In genomic region chr2:200147371-200147770, GRCh38 we compare ENCODE assay signal across 8 cellular contexts.
"Had no signal": no experiment of that assay in that cellular context is flagged by ENCODE, and none has a peak within 500 bp of the region (broad histone marks: within the 10 kb centered on the region; RNA-seq: fewer than 3 reads in every experiment).

No MANE protein-coding gene starts in this region.

- DNase-seq: GOT3, H7, HFFc6 had no signal

- H3K4me3 Mint-ChIP-seq: HFFc6, IgD-negative memory B cell had no signal

- H3K27ac Mint-ChIP-seq: HFFc6, IgD-negative memory B cell had no signal

- H3K36me3 ChIP-seq: HAP-1 had no signal

- ATAC-seq: HCT116, HepG2 had no signal

- H3K27ac ChIP-seq: HL-60 had no signal

- H3K36me3 Mint-ChIP-seq: IgD-negative memory B cell had no signal

- H3K4me3 ChIP-seq: HAP-1 had no signal

- H3K4me1 Mint-ChIP-seq: IgD-negative memory B cell had no signal

- H3K4me1 ChIP-seq: HAP-1 had no signal

- FAIRE-seq: HepG2 had no signal

- H3K27me3 Mint-ChIP-seq: IgD-negative memory B cell had no signal
